ENCODE assay signal across 13 cellular contexts in genomic region chr5:52809884-52810283, GRCh38. TPM values are rescaled to one million over a fixed set of nuclear protein-coding genes. Genes with fewer than 3 reads are reported as not detected.
DNase-seq lines count a peak whose midpoint lies in the region; ATAC-seq, FAIRE-seq and TF ChIP-seq lines count a peak whose summit lies in the region.
"Had no signal": no experiment of that assay in that cellular context is flagged by ENCODE, and none has a peak within 500 bp of the region (broad histone marks: within the 10 kb centered on the region; RNA-seq: fewer than 3 reads in every experiment).

No MANE protein-coding gene starts in this region.

- no peaks in the 10 kb centered on the region for H3K27me3 ChIP-seq in K562 (ENCODE audit: control insufficient read depth in 2 of 2, insufficient read depth in 2 of 2, low read length in 2 of 2)

- WGBS in K562 (ENCODE audit: insufficient coverage, low coverage, missing lambda C conversion rate): 0% methylated on average over 1 of the region's 1 CpG
- 88% methylated on average over 1 of the region's 1 CpG; no CpG with 5 or more reads in 1 of the 2 experiments for WGBS in mesodermal cell (ENCODE audit: insufficient coverage in 2 of 2), 2 experiments

- no peaks in the 10 kb centered on the region for H3K4me1 ChIP-seq in K562 (replicated peaks in 1 of 2; ENCODE audit: control insufficient read depth in 2 of 2, insufficient read depth in 2 of 2, low read length in 2 of 2)
- H3K4me1 ChIP-seq in mesodermal cell (ENCODE audit: control insufficient read depth, insufficient read depth, low read length, poor library complexity, severe bottlenecking): peaks cover 28% of the 10 kb centered on the region

- TF ChIP-seq RAD21 in K562 (CRISPR knock-in tag; conservative IDR thresholded peaks at IDR 0.05 in 1 of 2, IDR thresholded peaks at IDR 0.05 in 1 of 2): no peak

- intact Hi-C loops in K562 (cut with micrococcal nuclease): loop anchor here (10.0 kb wide), 1 partner anchor 285 kb away; no protein-coding TSS in a partner anchor

- no peak overlapping the region for H3K9ac ChIP-seq in K562 (ENCODE audit: insufficient read depth in 1 of 2, low read depth in 2 of 2, low read length in 2 of 2)
- H3K9ac ChIP-seq: parathyroid adenoma had no signal

- no peak for TF ChIP-seq POLR2A in K562 (conservative IDR thresholded peaks at IDR 0.05)

- no peak overlapping the region for H3K4me2 ChIP-seq in K562 (ENCODE audit: insufficient read depth, low read length)

- H3K4me3 ChIP-seq in AG10803 (ENCODE audit: low read length): no peak overlapping the region
- no peak overlapping the region for H3K4me3 ChIP-seq in K562
- no peak overlapping the region for H3K4me3 ChIP-seq in mesodermal cell (ENCODE audit: extremely low read depth, insufficient read depth, low read length, poor library complexity, severe bottlenecking)

- in situ Hi-C loops in K562 (cut with MboI): no loop called here

- peak; percentile 55 for DNase-seq in AG10803 (ENCODE audit: low read depth)
- peak; percentile 48 for DNase-seq in HT1080 (ENCODE audit: low read depth)
- DNase-seq in K562 (ENCODE audit: extremely low read depth in 1 of 4, low spot score in 3 of 4): no peak
- DNase-seq in COLO668 (lab: John Stamatoyannopoulos, UW; ENCODE audit: unreplicated experiment): no peak
- no peak for DNase-seq in NK-92 (lab: John Stamatoyannopoulos, UW; ENCODE audit: unreplicated experiment)
- DNase-seq: activated T-cell treated with anti-CD3 and anti-CD28 coated beads, Interleukin-2, amount 50 U/mL, for 1 hour; NCI-H2227 treated with DMSO at 0.1 percent for 48 hours had no signal

- no peak overlapping the region for H2AFZ ChIP-seq in K562 (ENCODE audit: low read depth, low read length)
- H2AFZ ChIP-seq: parathyroid adenoma had no signal

- peak; percentile 28; the same call in 1 of the 3 replicates for ATAC-seq in K562
- no peak for ATAC-seq in GM21619 (IDR thresholded peaks at IDR 0.05; ENCODE audit: unreplicated experiment)
- ATAC-seq in GM19463 (IDR thresholded peaks at IDR 0.05; ENCODE audit: unreplicated experiment): no peak

- H4K20me1 ChIP-seq in K562 (replicated peaks; ENCODE audit: control insufficient read depth, insufficient read depth, low read length): no peaks in the 10 kb centered on the region

- peaks cover 6% of the 10 kb centered on the region; the same call in 1 of the 3 replicates for H3K79me2 ChIP-seq in K562 (ENCODE audit: control insufficient read depth, insufficient read depth, low read length)

- H3K9me1 ChIP-seq in K562 (ENCODE audit: control insufficient read depth, insufficient read depth, low read length): no peaks in the 10 kb centered on the region

- H3K27ac ChIP-seq in K562 (ENCODE audit: extremely low read depth, low read depth, low read length): no peak overlapping the region
- peak overlapping the region; percentile 12 for H3K27ac ChIP-seq in mesodermal cell (ENCODE audit: low read depth, low read length, severe bottlenecking)
- H3K27ac ChIP-seq: parathyroid adenoma had no signal

- no peak for TF ChIP-seq EP300 in K562 (IDR thresholded peaks at IDR 0.05; ENCODE audit: low read length)

- BruUV-seq in K562 (replicated peaks; lab: Mats Ljungman, UMichigan): no TSS peak

- H3K9me3 ChIP-seq in K562 (replicated peaks; ENCODE audit: control insufficient read depth, insufficient read depth, low read depth, low read length) (no peaks in the 10 kb centered on the region), mesodermal cell (ENCODE audit: control insufficient read depth, low read length) (no peaks in the 10 kb centered on the region)

- CTCF ChIA-PET in K562 (lab: Yijun Ruan, JAX; ENCODE audit: low intra/inter-chr PET ratio): no interaction called here

- POLR2A ChIA-PET in K562 (lab: Yijun Ruan, JAX): no interaction called here

- TF ChIP-seq CTCF in AG10803 (conservative IDR thresholded peaks at IDR 0.05; ENCODE audit: low read length): no peak
- TF ChIP-seq CTCF in K562 (IDR thresholded peaks at IDR 0.05 in 2 of 3, conservative IDR thresholded peaks at IDR 0.05 in 1 of 3; ENCODE audit: insufficient read depth in 2 of 3, low read depth in 1 of 3, low read length in 3 of 3): no peak

- no peak for FAIRE-seq in K562 (lab: Jason Lieb, UNC)
- FAIRE-seq: colon, GM18507 had no signal

- H3K36me3 ChIP-seq in K562 (ENCODE audit: control insufficient read depth, insufficient read depth, low read length): peaks cover 2% of the 10 kb centered on the region; the same call in 1 of the 3 replicates
- H3K36me3 ChIP-seq in mesodermal cell (ENCODE audit: control insufficient read depth, insufficient read depth, low read length): peaks cover 11% of the 10 kb centered on the region

TF ChIP-seq in K562, 482 proteins besides CTCF, POLR2A, EP300 and RAD21 (continues in another document):
- no peak for TF ChIP-seq ZBTB8A (IDR thresholded peaks at IDR 0.05; ENCODE audit: partially characterized antibody)
- TF ChIP-seq E2F8 (IDR thresholded peaks at IDR 0.05; ENCODE audit: low read depth, partially characterized antibody): no peak
- TF ChIP-seq ZC3H8 (IDR thresholded peaks at IDR 0.05): no peak
- no peak for TF ChIP-seq ARHGAP35 (IDR thresholded peaks at IDR 0.05; ENCODE audit: partially characterized antibody)
- TF ChIP-seq TBP (optimal IDR thresholded peaks at IDR 0.05; ENCODE audit: low read depth, low read length): no peak
- TF ChIP-seq ZNF12 (CRISPR knock-in tag; IDR thresholded peaks at IDR 0.05): no peak

RNA-seq across cellular contexts. Expression of gene ITGA1, which starts 22.2 kb away (rescaled TPM):
- total RNA-seq in HT1080 (2014; rRNA removed; shearing (Covaris generic)): 2.5 and 5.6 TPM in 2 replicates
- 1.4 and 4.5 TPM in 2 replicates for polyA plus RNA-seq in HT1080 (2015; cell fraction: cytosol; rRNA removed)
- polyA plus RNA-seq in HT1080 (2015; cell fraction: nucleus; rRNA removed): 7.3 and 7.5 TPM in 2 replicates
- not detected in 2 replicates for total RNA-seq in K562 (2011; cell fraction: chromatin; rRNA removed; ENCODE audit: low replicate concordance)
- not detected in 2 replicates for total RNA-seq in K562 (2011; cell fraction: nucleolus; rRNA removed)
- total RNA-seq in K562 (2011; cell fraction: nucleoplasm; rRNA removed): not detected in 2 replicates
- total RNA-seq in K562 (2014; rRNA removed) (not detected in 2 replicates), K562 (2014; rRNA removed; fragmentation: Illumina TruSeq; extraction: Trizol) (0.04 TPM in 1 of 2 replicates, not detected in the other), K562 (2015; rRNA removed; fragmentation: Illumina TruSeq; extraction: Trizol) (not detected in 2 replicates), K562 (2021) (0.11 and 0.22 TPM in 2 replicates)
- polyA plus RNA-seq in K562 (2011; rRNA removed) (0.03 TPM in 1 of 2 replicates, not detected in the other), K562 (2014; fragmentation: Illumina TruSeq; extraction: Trizol) (not detected in 2 replicates), K562 (2014; fragmentation: Nextera tagmentation; extraction: Ambion mirVana) (not detected), K562 (2014; rRNA removed) (not detected in 2 replicates)
- polyA plus RNA-seq in K562 (2011; cell fraction: cytosol; rRNA removed): not detected in 2 replicates
- 0.07 TPM in 1 of 2 replicates, not detected in the other for polyA plus RNA-seq in K562 (2011; cell fraction: nucleus; rRNA removed)
- not detected in 2 replicates for polyA plus RNA-seq in K562 (2012)
- polyA minus RNA-seq in K562 (2011; rRNA and poly(A)+ RNA removed): not detected in 2 replicates
- 0.09 TPM in 1 of 2 replicates, not detected in the other for polyA minus RNA-seq in K562 (2011; cell fraction: cytosol; rRNA and poly(A)+ RNA removed)
- not detected in 2 replicates for polyA minus RNA-seq in K562 (2011; cell fraction: nucleus; rRNA and poly(A)+ RNA removed)
- polyA plus RNA-seq in mesodermal cell (2013, experiment 1 of 2): 146 TPM
- 144 TPM for polyA plus RNA-seq in mesodermal cell (2013, experiment 2 of 2)

RNA-seq across cellular contexts. Expression of gene PELO, which starts 22.2 kb away (rescaled TPM):
- total RNA-seq in HT1080 (2014; rRNA removed; shearing (Covaris generic)): 22.2 and 22.5 TPM in 2 replicates
- 11.9 and 12.3 TPM in 2 replicates for polyA plus RNA-seq in HT1080 (2015; cell fraction: cytosol; rRNA removed)
- 12.5 and 15.2 TPM in 2 replicates for polyA plus RNA-seq in HT1080 (2015; cell fraction: nucleus; rRNA removed)
- total RNA-seq in K562 (2011; cell fraction: chromatin; rRNA removed; ENCODE audit: low replicate concordance): 9.5 and 12.0 TPM in 2 replicates
- total RNA-seq in K562 (2011; cell fraction: nucleolus; rRNA removed): 16.2 TPM in 2 replicates
- 12.4 and 14.2 TPM in 2 replicates for total RNA-seq in K562 (2011; cell fraction: nucleoplasm; rRNA removed)
- total RNA-seq in K562 (2014; rRNA removed) (11.9 and 14.5 TPM in 2 replicates), K562 (2014; rRNA removed; fragmentation: Illumina TruSeq; extraction: Trizol) (9.5 and 9.8 TPM in 2 replicates), K562 (2015; rRNA removed; fragmentation: Illumina TruSeq; extraction: Trizol) (11.4 and 11.5 TPM in 2 replicates), K562 (2021) (9.6 and 11.3 TPM in 2 replicates)
- polyA plus RNA-seq in K562 (2011; rRNA removed) (13.5 and 14.6 TPM in 2 replicates), K562 (2014; fragmentation: Illumina TruSeq; extraction: Trizol) (9.3 TPM in 2 replicates), K562 (2014; fragmentation: Nextera tagmentation; extraction: Ambion mirVana) (1 to 10 TPM; 5.8 to 8.9 TPM), K562 (2014; rRNA removed) (8.3 and 10.7 TPM in 2 replicates)
- 11.2 and 11.5 TPM in 2 replicates for polyA plus RNA-seq in K562 (2011; cell fraction: cytosol; rRNA removed)
- 7.1 and 12.1 TPM in 2 replicates for polyA plus RNA-seq in K562 (2011; cell fraction: nucleus; rRNA removed)
- 7.6 and 7.7 TPM in 2 replicates for polyA plus RNA-seq in K562 (2012)
- 15.5 and 15.9 TPM in 2 replicates for polyA minus RNA-seq in K562 (2011; rRNA and poly(A)+ RNA removed)
- 9.7 and 10.3 TPM in 2 replicates for polyA minus RNA-seq in K562 (2011; cell fraction: cytosol; rRNA and poly(A)+ RNA removed)
- polyA minus RNA-seq in K562 (2011; cell fraction: nucleus; rRNA and poly(A)+ RNA removed): 13.2 and 28.7 TPM in 2 replicates
- polyA plus RNA-seq in mesodermal cell (2013, experiment 1 of 2): 39.8 TPM
- 29.9 TPM for polyA plus RNA-seq in mesodermal cell (2013, experiment 2 of 2)

Comparison
In these comparisons a context has a peak if more than half of its experiments do, and no peak if none do; other contexts are left out.
1. DNase-seq: peak in AG10803 (single experiment) and HT1080 (single experiment); none in K562 (0 of 4), COLO668 (single experiment) and NK-92 (single experiment).